8 cellular contexts compared by ENCODE assay signal in genomic region chr5:61768692-61769281, GRCh38.
DNase-seq lines count a peak whose midpoint lies in the region; ATAC-seq and TF ChIP-seq lines count a peak whose summit lies in the region.

No MANE protein-coding gene starts in this region.

- TF ChIP-seq CTCF in Panc1 (IDR thresholded peaks at IDR 0.05): peak; percentile 67

- no peaks in the 10 kb centered on the region for H3K4me1 Mint-ChIP-seq in CD4-positive, alpha-beta memory T cell

- H3K27ac ChIP-seq in Panc1 (ENCODE audit: low read length): no peak overlapping the region
- H3K27ac ChIP-seq in CD4-positive, alpha-beta memory T cell (ENCODE audit: low read depth, low read length): no peak overlapping the region

- CTCF ChIA-PET in Panc1 (lab: Charles Lee): no interaction called here
- CTCF ChIA-PET in CD4-positive, alpha-beta memory T cell (lab: Charles Lee; ENCODE audit: partially characterized antibody): no interaction called here

- no peak overlapping the region for H3K27ac Mint-ChIP-seq in CD4-positive, alpha-beta memory T cell

- H3K4me3 ChIP-seq in Panc1 (ENCODE audit: low read depth in 2 of 2, low read length in 2 of 2): no peak overlapping the region
- H3K4me3 ChIP-seq in CD4-positive, alpha-beta memory T cell (ENCODE audit: low read length in 2 of 2): no peak overlapping the region

- no peaks in the 10 kb centered on the region for H3K36me3 ChIP-seq in Panc1 (ENCODE audit: control insufficient read depth, insufficient read depth, low read length)
- H3K36me3 ChIP-seq in CD4-positive, alpha-beta memory T cell (ENCODE audit: insufficient read depth, low read length): no peaks in the 10 kb centered on the region

- in situ Hi-C loops in Panc1 (cut with HindIII; ENCODE audit: low pct_unique_long_range_greater_than_20kb, low sequenced_read_pairs): no loop called here

- ATAC-seq in GM19397 (IDR thresholded peaks at IDR 0.05; ENCODE audit: unreplicated experiment) (peak; percentile 80), HG03175 (IDR thresholded peaks at IDR 0.05; ENCODE audit: unreplicated experiment) (peak; percentile 99), Panc1 (peak; percentile 81)

- intact Hi-C loops in Panc1 (cut with micrococcal nuclease; ENCODE audit: unreplicated experiment): no loop called here
- intact Hi-C loops in CD4-positive, alpha-beta memory T cell (cut with micrococcal nuclease): no loop called here

- H3K27me3 ChIP-seq in Panc1 (ENCODE audit: control insufficient read depth, insufficient read depth, low read length): peaks cover 11% of the 10 kb centered on the region
- H3K27me3 ChIP-seq in CD4-positive, alpha-beta memory T cell (ENCODE audit: insufficient read depth, low read length): peaks cover 1% of the 10 kb centered on the region

- peak overlapping the region in 1 of 8 donors; percentile 7 for H3K4me3 Mint-ChIP-seq in CD4-positive, alpha-beta memory T cell

- POLR2A ChIA-PET in Panc1 (lab: Charles Lee): no interaction called here
- POLR2A ChIA-PET in CD4-positive, alpha-beta memory T cell (lab: Charles Lee; ENCODE audit: partially characterized antibody): no interaction called here

- DNase-seq in Daoy (ENCODE audit: low read depth): peak; percentile 33
- peak; percentile 17 for DNase-seq in Panc1 (ENCODE audit: low read depth, low spot score)
- DNase-seq in germinal center (ENCODE audit: low spot score): peak; percentile 35
- DNase-seq in effector CD8-positive, alpha-beta T cell (lab: John Stamatoyannopoulos, UW): no peak
- no peak for DNase-seq in CD4-positive, alpha-beta memory T cell
- DNase-seq in stimulated activated CD4-positive, alpha-beta T cell treated with anti-CD3 and anti-CD28 coated beads, Interleukin-4, amount 100 ng/mL, for 4 hours: no peak

- no peaks in the 10 kb centered on the region for H3K36me3 Mint-ChIP-seq in CD4-positive, alpha-beta memory T cell

- BruUV-seq in Panc1 (replicated peaks; lab: Mats Ljungman, UMichigan): no TSS peak

- peaks cover 9 to 10% of the 10 kb centered on the region in 2 donors for H3K27me3 Mint-ChIP-seq in CD4-positive, alpha-beta memory T cell

- H3K9me3 ChIP-seq in Panc1 (ENCODE audit: control insufficient read depth, insufficient read depth, low read depth, low read length): no peaks in the 10 kb centered on the region
- H3K9me3 ChIP-seq in CD4-positive, alpha-beta memory T cell (ENCODE audit: control insufficient read depth in 1 of 2, low read length in 2 of 2): no peaks in the 10 kb centered on the region

- H3K9me3 Mint-ChIP-seq in CD4-positive, alpha-beta memory T cell: peaks cover 0 to 5% (median under 1%) of the 10 kb centered on the region in 8 donors

- H3K4me1 ChIP-seq in Panc1 (ENCODE audit: control insufficient read depth, insufficient read depth, low read length): no peaks in the 10 kb centered on the region
- H3K4me1 ChIP-seq in CD4-positive, alpha-beta memory T cell (ENCODE audit: insufficient read depth, low read length): no peaks in the 10 kb centered on the region

Comparison
In these comparisons a context has a peak if more than half of its experiments do, and no peak if none do; other contexts are left out.
1. DNase-seq: peak in Daoy (single experiment), Panc1 (single experiment) and germinal center (single experiment); none in effector CD8-positive, alpha-beta T cell (single experiment), CD4-positive, alpha-beta memory T cell (0 of 5) and stimulated activated CD4-positive, alpha-beta T cell treated with anti-CD3 and anti-CD28 coated beads, Interleukin-4, amount 100 ng/mL, for 4 hours (0 of 2).
2. Peak in every context shown above with its lines, with median percentiles within 50 percentile points of each other: ATAC-seq.